In genomic region chr1:19974822-19975416, GRCh38 we compare ENCODE assay signal across 2 cellular contexts.
TF ChIP-seq lines count a peak whose summit lies in the region.

No MANE protein-coding gene starts in this region.

TF ChIP-seq in GM23338, 12 proteins besides CTCF, POLR2A, EP300 and RAD21:
- TF ChIP-seq CREB1 (CRISPR knock-in tag; IDR thresholded peaks at IDR 0.05; ENCODE audit: low read depth) (no peak), EZH2 (IDR thresholded peaks at IDR 0.05; ENCODE audit: low read depth, unreplicated experiment) (no peak), ETS1 (IDR thresholded peaks at IDR 0.05) (no peak), NANOG (IDR thresholded peaks at IDR 0.05; ENCODE audit: borderline replicate concordance) (0 out of 2 replicates have a peak, but pooled peaks have one; percentile 16), STAT1 (IDR thresholded peaks at IDR 0.05; ENCODE audit: unreplicated experiment) (no peak), JUNB (IDR thresholded peaks at IDR 0.05; ENCODE audit: unreplicated experiment) (no peak)

TF ChIP-seq in GM12878, 131 proteins besides CTCF, POLR2A, EP300 and RAD21:
- TF ChIP-seq PRDM15 (CRISPR knock-in tag; IDR thresholded peaks at IDR 0.05) (no peak), SIN3A (IDR thresholded peaks at IDR 0.05; ENCODE audit: low read depth, low read length) (no peak), IRF4 (IDR thresholded peaks at IDR 0.05; ENCODE audit: low read depth, low read length) (peak; percentile 75; the same call in 1 of the 2 replicates), YY1 (IDR thresholded peaks at IDR 0.05; ENCODE audit: low read depth, low read length) (0 out of 2 replicates have a peak, but pooled peaks have one; percentile 47), SMC3 (IDR thresholded peaks at IDR 0.05; ENCODE audit: borderline replicate concordance, low read length) (peak; percentile 67)
- TF ChIP-seq, protein P1, sequence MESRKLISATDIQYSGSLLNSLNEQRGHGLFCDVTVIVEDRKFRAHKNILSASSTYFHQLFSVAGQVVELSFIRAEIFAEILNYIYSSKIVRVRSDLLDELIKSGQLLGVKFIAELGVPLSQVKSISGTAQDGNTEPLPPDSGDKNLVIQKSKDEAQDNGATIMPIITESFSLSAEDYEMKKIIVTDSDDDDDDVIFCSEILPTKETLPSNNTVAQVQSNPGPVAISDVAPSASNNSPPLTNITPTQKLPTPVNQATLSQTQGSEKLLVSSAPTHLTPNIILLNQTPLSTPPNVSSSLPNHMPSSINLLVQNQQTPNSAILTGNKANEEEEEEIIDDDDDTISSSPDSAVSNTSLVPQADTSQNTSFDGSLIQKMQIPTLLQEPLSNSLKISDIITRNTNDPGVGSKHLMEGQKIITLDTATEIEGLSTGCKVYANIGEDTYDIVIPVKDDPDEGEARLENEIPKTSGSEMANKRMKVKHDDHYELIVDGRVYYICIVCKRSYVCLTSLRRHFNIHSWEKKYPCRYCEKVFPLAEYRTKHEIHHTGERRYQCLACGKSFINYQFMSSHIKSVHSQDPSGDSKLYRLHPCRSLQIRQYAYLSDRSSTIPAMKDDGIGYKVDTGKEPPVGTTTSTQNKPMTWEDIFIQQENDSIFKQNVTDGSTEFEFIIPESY (IDR thresholded peaks at IDR 0.05), result no peak
